Comparison of ENCODE assay signal across 1 cellular context in the genomic region with DNA sequence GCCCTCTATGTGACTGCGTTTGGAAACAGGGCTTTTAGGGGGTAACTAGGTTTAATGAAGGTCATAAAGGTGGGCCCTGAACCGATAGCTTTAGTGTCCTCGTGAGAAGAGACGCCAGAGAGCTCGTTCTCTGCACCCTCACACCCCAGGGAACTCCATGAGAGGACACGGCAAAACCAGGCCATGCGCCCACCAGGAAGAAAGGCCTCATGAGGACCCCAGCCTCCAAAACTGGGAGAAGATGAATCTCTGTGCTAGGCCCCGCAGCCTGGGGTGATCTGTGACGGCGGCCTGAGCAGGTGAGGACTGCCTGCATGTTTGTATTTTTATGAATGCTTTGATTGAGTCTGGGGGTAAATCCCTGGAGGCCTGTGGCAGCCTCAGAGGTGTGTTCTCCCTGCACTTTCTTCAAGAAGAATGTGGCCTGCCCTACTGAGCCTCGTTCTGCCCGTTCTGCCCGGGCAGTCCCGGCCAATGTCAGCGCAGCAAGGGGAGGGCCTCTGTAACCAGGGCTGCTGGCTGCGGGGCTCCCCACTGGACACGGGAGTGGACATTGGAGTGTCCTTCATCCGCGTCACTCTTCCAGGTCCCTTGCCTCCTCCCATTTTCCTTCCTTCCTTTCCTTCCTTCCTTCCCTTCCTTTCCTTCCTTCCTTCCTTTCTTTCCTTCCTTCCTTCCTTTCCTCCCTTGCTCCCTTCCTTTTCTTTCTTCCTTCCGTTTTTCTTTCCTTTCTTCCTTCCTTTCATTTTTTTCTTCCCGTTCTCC.
A peak's percentile ranks its signal among the peaks of the same experiment; 100 is the strongest.
TF ChIP-seq lines count a peak whose summit lies in the region.

No MANE protein-coding gene starts in this region.

TF ChIP-seq in K562, 482 proteins besides CTCF, POLR2A, EP300 and RAD21 (continued from another document):
- TF ChIP-seq, protein P1, sequence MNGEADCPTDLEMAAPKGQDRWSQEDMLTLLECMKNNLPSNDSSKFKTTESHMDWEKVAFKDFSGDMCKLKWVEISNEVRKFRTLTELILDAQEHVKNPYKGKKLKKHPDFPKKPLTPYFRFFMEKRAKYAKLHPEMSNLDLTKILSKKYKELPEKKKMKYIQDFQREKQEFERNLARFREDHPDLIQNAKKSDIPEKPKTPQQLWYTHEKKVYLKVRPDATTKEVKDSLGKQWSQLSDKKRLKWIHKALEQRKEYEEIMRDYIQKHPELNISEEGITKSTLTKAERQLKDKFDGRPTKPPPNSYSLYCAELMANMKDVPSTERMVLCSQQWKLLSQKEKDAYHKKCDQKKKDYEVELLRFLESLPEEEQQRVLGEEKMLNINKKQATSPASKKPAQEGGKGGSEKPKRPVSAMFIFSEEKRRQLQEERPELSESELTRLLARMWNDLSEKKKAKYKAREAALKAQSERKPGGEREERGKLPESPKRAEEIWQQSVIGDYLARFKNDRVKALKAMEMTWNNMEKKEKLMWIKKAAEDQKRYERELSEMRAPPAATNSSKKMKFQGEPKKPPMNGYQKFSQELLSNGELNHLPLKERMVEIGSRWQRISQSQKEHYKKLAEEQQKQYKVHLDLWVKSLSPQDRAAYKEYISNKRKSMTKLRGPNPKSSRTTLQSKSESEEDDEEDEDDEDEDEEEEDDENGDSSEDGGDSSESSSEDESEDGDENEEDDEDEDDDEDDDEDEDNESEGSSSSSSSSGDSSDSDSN (IDR thresholded peaks at IDR 0.05; ENCODE audit: borderline replicate concordance in 1 of 2, low read depth in 2 of 2, low read length in 2 of 2): no peak
- TF ChIP-seq NFXL1 (CRISPR knock-in tag; IDR thresholded peaks at IDR 0.05) (no peak), ELF2 (CRISPR knock-in tag; IDR thresholded peaks at IDR 0.05) (no peak), TAF9B (IDR thresholded peaks at IDR 0.05; ENCODE audit: partially characterized antibody) (no peak), YBX1 (IDR thresholded peaks at IDR 0.05) (no peak), MTA1 (IDR thresholded peaks at IDR 0.05; ENCODE audit: borderline replicate concordance) (peak; percentile 14; the same call in 1 of the 2 replicates), SETDB1 (IDR thresholded peaks at IDR 0.05; ENCODE audit: low read length) (no peak), ZNF12 (CRISPR knock-in tag; IDR thresholded peaks at IDR 0.05) (no peak), BHLHE40 (IDR thresholded peaks at IDR 0.05; ENCODE audit: low read length) (no peak), HDGF (IDR thresholded peaks at IDR 0.05) (no peak), ZNF699 (CRISPR knock-in tag; IDR thresholded peaks at IDR 0.05; ENCODE audit: insufficient replicate concordance) (no peak), FOXJ3 (CRISPR knock-in tag; IDR thresholded peaks at IDR 0.05) (no peak), GTF2F1 (IDR thresholded peaks at IDR 0.05; ENCODE audit: low read depth, low read length) (no peak), LCOR (CRISPR knock-in tag; IDR thresholded peaks at IDR 0.05) (no peak), CC2D1A (IDR thresholded peaks at IDR 0.05) (no peak), RBFOX2 (IDR thresholded peaks at IDR 0.05; ENCODE audit: low read depth, low read length) (0 out of 2 replicates have a peak, but pooled peaks have one; percentile 22), KDM2B (CRISPR knock-in tag; IDR thresholded peaks at IDR 0.05) (no peak), SMAD3 (CRISPR knock-in tag; conservative IDR thresholded peaks at IDR 0.05) (no peak), ZNF282 (CRISPR knock-in tag; IDR thresholded peaks at IDR 0.05) (no peak), NR4A1 (CRISPR knock-in tag; IDR thresholded peaks at IDR 0.05) (no peak), NR4A1 (tag; IDR thresholded peaks at IDR 0.05) (0 out of 2 replicates have a peak, but pooled peaks have one; percentile 21), CXXC5 (CRISPR knock-in tag; IDR thresholded peaks at IDR 0.05) (0 out of 2 replicates have a peak, but pooled peaks have one; percentile 14), ARID2 (IDR thresholded peaks at IDR 0.05) (no peak), ZNF830 (CRISPR knock-in tag; IDR thresholded peaks at IDR 0.05) (no peak), ZBTB8A (IDR thresholded peaks at IDR 0.05; ENCODE audit: partially characterized antibody) (no peak), XRCC3 (IDR thresholded peaks at IDR 0.05) (no peak), PHB2 (IDR thresholded peaks at IDR 0.05; ENCODE audit: low read depth) (peak; percentile 33; the same call in 1 of the 2 replicates), NCOA1 (IDR thresholded peaks at IDR 0.05; ENCODE audit: low read depth) (no peak), EHMT2 (IDR thresholded peaks at IDR 0.05) (peak; percentile 63; the same call in 1 of the 2 replicates)
- TF ChIP-seq, protein P2, sequence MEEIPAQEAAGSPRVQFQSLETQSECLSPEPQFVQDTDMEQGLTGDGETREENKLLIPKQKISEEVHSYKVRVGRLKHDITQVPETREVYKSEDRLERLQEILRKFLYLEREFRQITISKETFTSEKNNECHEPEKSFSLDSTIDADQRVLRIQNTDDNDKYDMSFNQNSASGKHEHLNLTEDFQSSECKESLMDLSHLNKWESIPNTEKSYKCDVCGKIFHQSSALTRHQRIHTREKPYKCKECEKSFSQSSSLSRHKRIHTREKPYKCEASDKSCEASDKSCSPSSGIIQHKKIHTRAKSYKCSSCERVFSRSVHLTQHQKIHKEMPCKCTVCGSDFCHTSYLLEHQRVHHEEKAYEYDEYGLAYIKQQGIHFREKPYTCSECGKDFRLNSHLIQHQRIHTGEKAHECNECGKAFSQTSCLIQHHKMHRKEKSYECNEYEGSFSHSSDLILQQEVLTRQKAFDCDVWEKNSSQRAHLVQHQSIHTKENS (CRISPR knock-in tag; IDR thresholded peaks at IDR 0.05): no peak
- TF ChIP-seq, protein P3, sequence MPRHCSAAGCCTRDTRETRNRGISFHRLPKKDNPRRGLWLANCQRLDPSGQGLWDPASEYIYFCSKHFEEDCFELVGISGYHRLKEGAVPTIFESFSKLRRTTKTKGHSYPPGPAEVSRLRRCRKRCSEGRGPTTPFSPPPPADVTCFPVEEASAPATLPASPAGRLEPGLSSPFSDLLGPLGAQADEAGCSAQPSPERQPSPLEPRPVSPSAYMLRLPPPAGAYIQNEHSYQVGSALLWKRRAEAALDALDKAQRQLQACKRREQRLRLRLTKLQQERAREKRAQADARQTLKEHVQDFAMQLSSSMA (CRISPR knock-in tag; IDR thresholded peaks at IDR 0.05): no peak
- TF ChIP-seq, protein P4, sequence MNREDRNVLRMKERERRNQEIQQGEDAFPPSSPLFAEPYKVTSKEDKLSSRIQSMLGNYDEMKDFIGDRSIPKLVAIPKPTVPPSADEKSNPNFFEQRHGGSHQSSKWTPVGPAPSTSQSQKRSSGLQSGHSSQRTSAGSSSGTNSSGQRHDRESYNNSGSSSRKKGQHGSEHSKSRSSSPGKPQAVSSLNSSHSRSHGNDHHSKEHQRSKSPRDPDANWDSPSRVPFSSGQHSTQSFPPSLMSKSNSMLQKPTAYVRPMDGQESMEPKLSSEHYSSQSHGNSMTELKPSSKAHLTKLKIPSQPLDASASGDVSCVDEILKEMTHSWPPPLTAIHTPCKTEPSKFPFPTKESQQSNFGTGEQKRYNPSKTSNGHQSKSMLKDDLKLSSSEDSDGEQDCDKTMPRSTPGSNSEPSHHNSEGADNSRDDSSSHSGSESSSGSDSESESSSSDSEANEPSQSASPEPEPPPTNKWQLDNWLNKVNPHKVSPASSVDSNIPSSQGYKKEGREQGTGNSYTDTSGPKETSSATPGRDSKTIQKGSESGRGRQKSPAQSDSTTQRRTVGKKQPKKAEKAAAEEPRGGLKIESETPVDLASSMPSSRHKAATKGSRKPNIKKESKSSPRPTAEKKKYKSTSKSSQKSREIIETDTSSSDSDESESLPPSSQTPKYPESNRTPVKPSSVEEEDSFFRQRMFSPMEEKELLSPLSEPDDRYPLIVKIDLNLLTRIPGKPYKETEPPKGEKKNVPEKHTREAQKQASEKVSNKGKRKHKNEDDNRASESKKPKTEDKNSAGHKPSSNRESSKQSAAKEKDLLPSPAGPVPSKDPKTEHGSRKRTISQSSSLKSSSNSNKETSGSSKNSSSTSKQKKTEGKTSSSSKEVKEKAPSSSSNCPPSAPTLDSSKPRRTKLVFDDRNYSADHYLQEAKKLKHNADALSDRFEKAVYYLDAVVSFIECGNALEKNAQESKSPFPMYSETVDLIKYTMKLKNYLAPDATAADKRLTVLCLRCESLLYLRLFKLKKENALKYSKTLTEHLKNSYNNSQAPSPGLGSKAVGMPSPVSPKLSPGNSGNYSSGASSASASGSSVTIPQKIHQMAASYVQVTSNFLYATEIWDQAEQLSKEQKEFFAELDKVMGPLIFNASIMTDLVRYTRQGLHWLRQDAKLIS (CRISPR knock-in tag; IDR thresholded peaks at IDR 0.05): no peak
- TF ChIP-seq, protein P5, sequence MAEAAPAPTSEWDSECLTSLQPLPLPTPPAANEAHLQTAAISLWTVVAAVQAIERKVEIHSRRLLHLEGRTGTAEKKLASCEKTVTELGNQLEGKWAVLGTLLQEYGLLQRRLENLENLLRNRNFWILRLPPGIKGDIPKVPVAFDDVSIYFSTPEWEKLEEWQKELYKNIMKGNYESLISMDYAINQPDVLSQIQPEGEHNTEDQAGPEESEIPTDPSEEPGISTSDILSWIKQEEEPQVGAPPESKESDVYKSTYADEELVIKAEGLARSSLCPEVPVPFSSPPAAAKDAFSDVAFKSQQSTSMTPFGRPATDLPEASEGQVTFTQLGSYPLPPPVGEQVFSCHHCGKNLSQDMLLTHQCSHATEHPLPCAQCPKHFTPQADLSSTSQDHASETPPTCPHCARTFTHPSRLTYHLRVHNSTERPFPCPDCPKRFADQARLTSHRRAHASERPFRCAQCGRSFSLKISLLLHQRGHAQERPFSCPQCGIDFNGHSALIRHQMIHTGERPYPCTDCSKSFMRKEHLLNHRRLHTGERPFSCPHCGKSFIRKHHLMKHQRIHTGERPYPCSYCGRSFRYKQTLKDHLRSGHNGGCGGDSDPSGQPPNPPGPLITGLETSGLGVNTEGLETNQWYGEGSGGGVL (CRISPR knock-in tag; IDR thresholded peaks at IDR 0.05): no peak
- TF ChIP-seq, protein P6, sequence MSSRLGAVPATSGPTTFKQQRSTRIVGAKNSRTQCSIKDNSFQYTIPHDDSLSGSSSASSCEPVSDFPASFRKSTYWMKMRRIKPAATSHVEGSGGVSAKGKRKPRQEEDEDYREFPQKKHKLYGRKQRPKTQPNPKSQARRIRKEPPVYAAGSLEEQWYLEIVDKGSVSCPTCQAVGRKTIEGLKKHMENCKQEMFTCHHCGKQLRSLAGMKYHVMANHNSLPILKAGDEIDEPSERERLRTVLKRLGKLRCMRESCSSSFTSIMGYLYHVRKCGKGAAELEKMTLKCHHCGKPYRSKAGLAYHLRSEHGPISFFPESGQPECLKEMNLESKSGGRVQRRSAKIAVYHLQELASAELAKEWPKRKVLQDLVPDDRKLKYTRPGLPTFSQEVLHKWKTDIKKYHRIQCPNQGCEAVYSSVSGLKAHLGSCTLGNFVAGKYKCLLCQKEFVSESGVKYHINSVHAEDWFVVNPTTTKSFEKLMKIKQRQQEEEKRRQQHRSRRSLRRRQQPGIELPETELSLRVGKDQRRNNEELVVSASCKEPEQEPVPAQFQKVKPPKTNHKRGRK (tag; IDR thresholded peaks at IDR 0.05): peak; percentile 85
